Comparison of ENCODE assay signal across 2 cellular contexts in the genomic region with DNA sequence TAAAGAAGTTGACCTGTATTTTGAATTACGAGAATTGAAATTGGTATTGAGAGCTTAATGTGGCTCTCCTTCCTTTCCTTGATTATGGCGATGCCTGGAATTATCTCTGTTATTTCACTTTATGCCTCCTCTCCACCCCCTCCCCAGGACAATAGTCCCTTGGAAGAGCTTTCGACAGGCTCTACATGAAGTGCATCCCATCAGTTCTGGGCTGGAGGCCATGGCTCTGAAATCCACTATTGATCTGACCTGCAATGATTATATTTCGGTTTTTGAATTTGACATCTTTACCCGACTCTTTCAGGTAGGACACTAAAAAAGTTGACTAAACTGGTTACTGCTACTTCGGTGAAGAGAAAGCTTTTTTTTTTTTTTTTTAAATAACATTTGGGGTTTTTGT.
TF ChIP-seq lines count a peak whose summit lies in the region.

No MANE protein-coding gene starts in this region.

TF ChIP-seq in HepG2, 621 proteins besides CTCF, POLR2A, EP300 and RAD21:
- TF ChIP-seq, protein P1, sequence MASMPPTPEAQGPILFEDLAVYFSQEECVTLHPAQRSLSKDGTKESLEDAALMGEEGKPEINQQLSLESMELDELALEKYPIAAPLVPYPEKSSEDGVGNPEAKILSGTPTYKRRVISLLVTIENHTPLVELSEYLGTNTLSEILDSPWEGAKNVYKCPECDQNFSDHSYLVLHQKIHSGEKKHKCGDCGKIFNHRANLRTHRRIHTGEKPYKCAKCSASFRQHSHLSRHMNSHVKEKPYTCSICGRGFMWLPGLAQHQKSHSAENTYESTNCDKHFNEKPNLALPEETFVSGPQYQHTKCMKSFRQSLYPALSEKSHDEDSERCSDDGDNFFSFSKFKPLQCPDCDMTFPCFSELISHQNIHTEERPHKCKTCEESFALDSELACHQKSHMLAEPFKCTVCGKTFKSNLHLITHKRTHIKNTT (CRISPR knock-in tag; IDR thresholded peaks at IDR 0.05): no peak
- TF ChIP-seq MTA1 (CRISPR knock-in tag; IDR thresholded peaks at IDR 0.05; ENCODE audit: borderline replicate concordance) (no peak), HNRNPUL1 (IDR thresholded peaks at IDR 0.05; ENCODE audit: low read depth, low read length) (no peak), RBAK (CRISPR knock-in tag; IDR thresholded peaks at IDR 0.05) (no peak)
- TF ChIP-seq, protein P2, sequence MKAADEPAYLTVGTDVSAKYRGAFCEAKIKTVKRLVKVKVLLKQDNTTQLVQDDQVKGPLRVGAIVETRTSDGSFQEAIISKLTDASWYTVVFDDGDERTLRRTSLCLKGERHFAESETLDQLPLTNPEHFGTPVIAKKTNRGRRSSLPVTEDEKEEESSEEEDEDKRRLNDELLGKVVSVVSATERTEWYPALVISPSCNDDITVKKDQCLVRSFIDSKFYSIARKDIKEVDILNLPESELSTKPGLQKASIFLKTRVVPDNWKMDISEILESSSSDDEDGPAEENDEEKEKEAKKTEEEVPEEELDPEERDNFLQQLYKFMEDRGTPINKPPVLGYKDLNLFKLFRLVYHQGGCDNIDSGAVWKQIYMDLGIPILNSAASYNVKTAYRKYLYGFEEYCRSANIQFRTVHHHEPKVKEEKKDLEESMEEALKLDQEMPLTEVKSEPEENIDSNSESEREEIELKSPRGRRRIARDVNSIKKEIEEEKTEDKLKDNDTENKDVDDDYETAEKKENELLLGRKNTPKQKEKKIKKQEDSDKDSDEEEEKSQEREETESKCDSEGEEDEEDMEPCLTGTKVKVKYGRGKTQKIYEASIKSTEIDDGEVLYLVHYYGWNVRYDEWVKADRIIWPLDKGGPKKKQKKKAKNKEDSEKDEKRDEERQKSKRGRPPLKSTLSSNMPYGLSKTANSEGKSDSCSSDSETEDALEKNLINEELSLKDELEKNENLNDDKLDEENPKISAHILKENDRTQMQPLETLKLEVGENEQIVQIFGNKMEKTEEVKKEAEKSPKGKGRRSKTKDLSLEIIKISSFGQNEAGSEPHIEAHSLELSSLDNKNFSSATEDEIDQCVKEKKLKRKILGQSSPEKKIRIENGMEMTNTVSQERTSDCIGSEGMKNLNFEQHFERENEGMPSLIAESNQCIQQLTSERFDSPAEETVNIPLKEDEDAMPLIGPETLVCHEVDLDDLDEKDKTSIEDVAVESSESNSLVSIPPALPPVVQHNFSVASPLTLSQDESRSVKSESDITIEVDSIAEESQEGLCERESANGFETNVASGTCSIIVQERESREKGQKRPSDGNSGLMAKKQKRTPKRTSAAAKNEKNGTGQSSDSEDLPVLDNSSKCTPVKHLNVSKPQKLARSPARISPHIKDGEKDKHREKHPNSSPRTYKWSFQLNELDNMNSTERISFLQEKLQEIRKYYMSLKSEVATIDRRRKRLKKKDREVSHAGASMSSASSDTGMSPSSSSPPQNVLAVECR (CRISPR knock-in tag; IDR thresholded peaks at IDR 0.05; ENCODE audit: borderline replicate concordance): no peak
- TF ChIP-seq, protein P3, sequence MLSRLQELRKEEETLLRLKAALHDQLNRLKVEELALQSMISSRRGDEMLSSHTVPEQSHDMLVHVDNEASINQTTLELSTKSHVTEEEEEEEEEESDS (CRISPR knock-in tag; IDR thresholded peaks at IDR 0.05; ENCODE audit: borderline replicate concordance): no peak

TF ChIP-seq in SK-N-SH, 30 proteins besides CTCF, POLR2A, EP300 and RAD21:
- TF ChIP-seq, protein P4, sequence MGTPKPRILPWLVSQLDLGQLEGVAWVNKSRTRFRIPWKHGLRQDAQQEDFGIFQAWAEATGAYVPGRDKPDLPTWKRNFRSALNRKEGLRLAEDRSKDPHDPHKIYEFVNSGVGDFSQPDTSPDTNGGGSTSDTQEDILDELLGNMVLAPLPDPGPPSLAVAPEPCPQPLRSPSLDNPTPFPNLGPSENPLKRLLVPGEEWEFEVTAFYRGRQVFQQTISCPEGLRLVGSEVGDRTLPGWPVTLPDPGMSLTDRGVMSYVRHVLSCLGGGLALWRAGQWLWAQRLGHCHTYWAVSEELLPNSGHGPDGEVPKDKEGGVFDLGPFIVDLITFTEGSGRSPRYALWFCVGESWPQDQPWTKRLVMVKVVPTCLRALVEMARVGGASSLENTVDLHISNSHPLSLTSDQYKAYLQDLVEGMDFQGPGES (IDR thresholded peaks at IDR 0.05; ENCODE audit: low read depth, low read length): no peak
- TF ChIP-seq FOSL2 (IDR thresholded peaks at IDR 0.05; ENCODE audit: borderline replicate concordance, low read depth) (no peak), CHD2 (IDR thresholded peaks at IDR 0.05; ENCODE audit: low read length, partially characterized antibody) (no peak), YY1 (IDR thresholded peaks at IDR 0.05; ENCODE audit: low read depth) (no peak), RCOR1 (IDR thresholded peaks at IDR 0.05; ENCODE audit: low read length) (no peak), RFX5 (IDR thresholded peaks at IDR 0.05; ENCODE audit: low read length) (no peak), POLR2AphosphoS5 (IDR thresholded peaks at IDR 0.05; ENCODE audit: low read depth, low read length) (no peak), FOXJ3 (CRISPR knock-in tag; IDR thresholded peaks at IDR 0.05) (no peak), GATA2 (CRISPR knock-in tag; IDR thresholded peaks at IDR 0.05) (no peak), MEF2A (IDR thresholded peaks at IDR 0.05; ENCODE audit: borderline replicate concordance, low read depth) (no peak), NRF1 (IDR thresholded peaks at IDR 0.05; ENCODE audit: low read depth, low read length) (no peak), TEAD4 (IDR thresholded peaks at IDR 0.05; ENCODE audit: borderline replicate concordance, insufficient read depth) (no peak)
- TF ChIP-seq, protein P5, sequence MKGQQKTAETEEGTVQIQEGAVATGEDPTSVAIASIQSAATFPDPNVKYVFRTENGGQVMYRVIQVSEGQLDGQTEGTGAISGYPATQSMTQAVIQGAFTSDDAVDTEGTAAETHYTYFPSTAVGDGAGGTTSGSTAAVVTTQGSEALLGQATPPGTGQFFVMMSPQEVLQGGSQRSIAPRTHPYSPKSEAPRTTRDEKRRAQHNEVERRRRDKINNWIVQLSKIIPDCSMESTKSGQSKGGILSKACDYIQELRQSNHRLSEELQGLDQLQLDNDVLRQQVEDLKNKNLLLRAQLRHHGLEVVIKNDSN (IDR thresholded peaks at IDR 0.05; ENCODE audit: borderline replicate concordance, low read depth): no peak
- TF ChIP-seq, protein P6, sequence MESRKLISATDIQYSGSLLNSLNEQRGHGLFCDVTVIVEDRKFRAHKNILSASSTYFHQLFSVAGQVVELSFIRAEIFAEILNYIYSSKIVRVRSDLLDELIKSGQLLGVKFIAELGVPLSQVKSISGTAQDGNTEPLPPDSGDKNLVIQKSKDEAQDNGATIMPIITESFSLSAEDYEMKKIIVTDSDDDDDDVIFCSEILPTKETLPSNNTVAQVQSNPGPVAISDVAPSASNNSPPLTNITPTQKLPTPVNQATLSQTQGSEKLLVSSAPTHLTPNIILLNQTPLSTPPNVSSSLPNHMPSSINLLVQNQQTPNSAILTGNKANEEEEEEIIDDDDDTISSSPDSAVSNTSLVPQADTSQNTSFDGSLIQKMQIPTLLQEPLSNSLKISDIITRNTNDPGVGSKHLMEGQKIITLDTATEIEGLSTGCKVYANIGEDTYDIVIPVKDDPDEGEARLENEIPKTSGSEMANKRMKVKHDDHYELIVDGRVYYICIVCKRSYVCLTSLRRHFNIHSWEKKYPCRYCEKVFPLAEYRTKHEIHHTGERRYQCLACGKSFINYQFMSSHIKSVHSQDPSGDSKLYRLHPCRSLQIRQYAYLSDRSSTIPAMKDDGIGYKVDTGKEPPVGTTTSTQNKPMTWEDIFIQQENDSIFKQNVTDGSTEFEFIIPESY (IDR thresholded peaks at IDR 0.05; ENCODE audit: borderline replicate concordance, low read depth): no peak
- TF ChIP-seq, protein P7, sequence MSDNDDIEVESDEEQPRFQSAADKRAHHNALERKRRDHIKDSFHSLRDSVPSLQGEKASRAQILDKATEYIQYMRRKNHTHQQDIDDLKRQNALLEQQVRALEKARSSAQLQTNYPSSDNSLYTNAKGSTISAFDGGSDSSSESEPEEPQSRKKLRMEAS (IDR thresholded peaks at IDR 0.05; ENCODE audit: low read depth): no peak
- TF ChIP-seq, protein P8, sequence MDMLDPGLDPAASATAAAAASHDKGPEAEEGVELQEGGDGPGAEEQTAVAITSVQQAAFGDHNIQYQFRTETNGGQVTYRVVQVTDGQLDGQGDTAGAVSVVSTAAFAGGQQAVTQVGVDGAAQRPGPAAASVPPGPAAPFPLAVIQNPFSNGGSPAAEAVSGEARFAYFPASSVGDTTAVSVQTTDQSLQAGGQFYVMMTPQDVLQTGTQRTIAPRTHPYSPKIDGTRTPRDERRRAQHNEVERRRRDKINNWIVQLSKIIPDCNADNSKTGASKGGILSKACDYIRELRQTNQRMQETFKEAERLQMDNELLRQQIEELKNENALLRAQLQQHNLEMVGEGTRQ (IDR thresholded peaks at IDR 0.05; ENCODE audit: borderline replicate concordance, low read depth, low read length): no peak
